In genomic region chr14:38255673-38256357, GRCh38 we compare ENCODE assay signal across 8 cellular contexts. TPM values are rescaled to one million over a fixed set of nuclear protein-coding genes. Genes with fewer than 3 reads are reported as not detected.
DNase-seq lines count a peak whose midpoint lies in the region; ATAC-seq and TF ChIP-seq lines count a peak whose summit lies in the region.

CLEC14A (minus strand) TSS chr14:38256093; CDS start chr14:38256022, 71 bp downstream.

- H3K9me3 ChIP-seq in CD4-positive, alpha-beta memory T cell (ENCODE audit: control insufficient read depth in 1 of 2, low read length in 2 of 2): no peaks in the 10 kb centered on the region
- no peaks in the 10 kb centered on the region for H3K9me3 ChIP-seq in ovary

- in situ Hi-C loops in ACHN (cut with HindIII; ENCODE audit: low pct_ligation_motif_present, low pct_unique_long_range_greater_than_20kb, low sequenced_read_pairs): no loop called here

- TF ChIP-seq POLR2A in ovary (IDR thresholded peaks at IDR 0.05): no peak

- peaks cover 0 to under 1% (median 0%) of the 10 kb centered on the region in 8 donors for H3K9me3 Mint-ChIP-seq in CD4-positive, alpha-beta memory T cell

- no peak for TF ChIP-seq CTCF in ovary (IDR thresholded peaks at IDR 0.05)

- H3K36me3 Mint-ChIP-seq in CD4-positive, alpha-beta memory T cell: no peaks in the 10 kb centered on the region

- peak within 1 kb of the TSS; percentile 61 to 83 (median 79) for H3K4me3 Mint-ChIP-seq in CD4-positive, alpha-beta memory T cell

- H3K4me1 Mint-ChIP-seq in CD4-positive, alpha-beta memory T cell: peaks cover 6 to 12% (median 7%) of the 10 kb centered on the region in 4 donors

- H3K27ac Mint-ChIP-seq in CD4-positive, alpha-beta memory T cell: no peak within 1 kb of the TSS

- H3K27ac ChIP-seq in CD4-positive, alpha-beta memory T cell (ENCODE audit: low read depth, low read length): no peak within 1 kb of the TSS
- H3K27ac ChIP-seq in ovary: no peak within 1 kb of the TSS

- H3K4me1 ChIP-seq in CD4-positive, alpha-beta memory T cell (ENCODE audit: insufficient read depth, low read length): peaks cover 4% of the 10 kb centered on the region
- peaks cover 2% of the 10 kb centered on the region for H3K4me1 ChIP-seq in ovary (ENCODE audit: insufficient read depth)

- CTCF ChIA-PET in CD4-positive, alpha-beta memory T cell (lab: Charles Lee; ENCODE audit: partially characterized antibody): no interaction called here

- no peak within 1 kb of the TSS for H3K4me3 ChIP-seq in CD4-positive, alpha-beta memory T cell (ENCODE audit: low read length in 2 of 2)
- peak within 1 kb of the TSS; percentile 29 for H3K4me3 ChIP-seq in ovary

- DNase-seq in CD4-positive, alpha-beta memory T cell: peak in 2 of 5 donors; percentile 5 to 6
- DNase-seq in activated T-cell treated with anti-CD3 and anti-CD28 coated beads, Interleukin-2, amount 50 U/mL, for 48 hours: peak; percentile 26 to 35
- peak; percentile 87 for DNase-seq in Right ventricle myocardium inferior (ENCODE audit: missing footprints)
- peak in 4 of 5 donors; percentile 23 to 39 (median 30) for DNase-seq in ovary
- DNase-seq in ACHN: no peak
- no peak for DNase-seq in SK-N-DZ (ENCODE audit: low spot score)
- DNase-seq in NCI-H187 treated with DMSO at 0.1 percent for 48 hours (lab: John Stamatoyannopoulos, UW): no peak

- H3K36me3 ChIP-seq in CD4-positive, alpha-beta memory T cell (ENCODE audit: insufficient read depth, low read length): no peaks in the 10 kb centered on the region
- no peaks in the 10 kb centered on the region for H3K36me3 ChIP-seq in ovary

- WGBS in ovary, 3 donors: 9 to 15% (median 13%) methylated on average over 60 of the region's 60 CpGs

- POLR2A ChIA-PET in CD4-positive, alpha-beta memory T cell (lab: Charles Lee; ENCODE audit: partially characterized antibody): no interaction called here

- H3K27me3 Mint-ChIP-seq in CD4-positive, alpha-beta memory T cell: peaks cover 13 to 30% of the 10 kb centered on the region in 2 donors

- intact Hi-C loops in CD4-positive, alpha-beta memory T cell (cut with micrococcal nuclease): no loop called here
- intact Hi-C loops in Right ventricle myocardium inferior (cut with DNase I) (loop anchor here (1.0 to 5.0 kb wide), 3 partner anchors 34 to 111 kb away; no protein-coding TSS in a partner anchor), ovary (cut with DNase I) (no loop called here)

- H3K27me3 ChIP-seq in CD4-positive, alpha-beta memory T cell (ENCODE audit: insufficient read depth, low read length): peaks cover 10% of the 10 kb centered on the region
- no peaks in the 10 kb centered on the region for H3K27me3 ChIP-seq in ovary

- ATAC-seq in Right ventricle myocardium inferior (peak; percentile 90), GM18511 (IDR thresholded peaks at IDR 0.05; ENCODE audit: unreplicated experiment) (no peak)

- no peak for TF ChIP-seq EP300 in ovary (IDR thresholded peaks at IDR 0.05)

RNA-seq across cellular contexts. Expression of gene CLEC14A, which starts in this region (rescaled TPM):
- not detected for total RNA-seq in CD4-positive, alpha-beta memory T cell
- not detected for polyA plus RNA-seq in CD4-positive, alpha-beta memory T cell
- total RNA-seq in Right ventricle myocardium inferior (32.0 TPM), ovary (10 to 100 TPM in 4 of 7 donors, 1 to 10 TPM in 3; 7.6 to 24.6 (median 10.2) TPM)
- polyA plus RNA-seq in ovary: 10 to 100 TPM; 28.6 to 34.9 TPM
- polyA plus RNA-seq in SK-N-DZ (2014; cell fraction: cytosol; rRNA removed): not detected in 2 replicates
- not detected in 2 replicates for polyA plus RNA-seq in SK-N-DZ (2014; cell fraction: nucleus; rRNA removed)

Comparison
In these comparisons a context has a peak if more than half of its experiments do, and no peak if none do; other contexts are left out.
1. RNA of gene CLEC14A (total RNA-seq): 32.0 TPM in Right ventricle myocardium inferior (single experiment) and 7.6 to 24.6 TPM in ovary; not detected in CD4-positive, alpha-beta memory T cell; every median in the first group is over 4 times any median in the second.
2. RNA of gene CLEC14A (polyA plus RNA-seq): 28.6 to 34.9 TPM in ovary; not detected in CD4-positive, alpha-beta memory T cell; every median in the first group is over 10 times any median in the second.
3. DNase-seq: peak in activated T-cell treated with anti-CD3 and anti-CD28 coated beads, Interleukin-2, amount 50 U/mL, for 48 hours (2 of 2), Right ventricle myocardium inferior (single experiment) and ovary (4 of 5); none in ACHN (single experiment), SK-N-DZ (single experiment) and NCI-H187 treated with DMSO at 0.1 percent for 48 hours (single experiment).